ENCODE assay signal across 8 cellular contexts in genomic region chr19:40604647-40605200, GRCh38. TPM values are rescaled to one million over a fixed set of nuclear protein-coding genes. Genes with fewer than 3 reads are reported as not detected.
DNase-seq lines count a peak whose midpoint lies in the region; ATAC-seq and TF ChIP-seq lines count a peak whose summit lies in the region.

No MANE protein-coding gene starts in this region.

- TF ChIP-seq CTCF in left lung (IDR thresholded peaks at IDR 0.05) (no peak), tibial artery (IDR thresholded peaks at IDR 0.05) (no peak)

- H3K27ac ChIP-seq in left lung (peak overlapping the region; percentile 65 to 77), tibial artery (peak overlapping the region; percentile 86 to 90), caudate nucleus (ENCODE audit: low read depth, low read length) (no peak overlapping the region)

- H3K36me3 ChIP-seq in left lung: no peaks in the 10 kb centered on the region
- H3K36me3 ChIP-seq in tibial artery: no peaks in the 10 kb centered on the region

- H3K36me3 Mint-ChIP-seq in activated T-cell treated with anti-CD3 and anti-CD28 coated beads, Interleukin-2, amount 50 U/mL, for 72 hours (ENCODE audit: insufficient read depth in 2 of 2): no peaks in the 10 kb centered on the region

- peaks cover 78% of the 10 kb centered on the region for H3K4me1 Mint-ChIP-seq in activated T-cell treated with anti-CD3 and anti-CD28 coated beads, Interleukin-2, amount 50 U/mL, for 72 hours (ENCODE audit: low read depth)

- peak overlapping the region; percentile 89 to 97 for H3K4me3 Mint-ChIP-seq in activated T-cell treated with anti-CD3 and anti-CD28 coated beads, Interleukin-2, amount 50 U/mL, for 72 hours

- no peaks in the 10 kb centered on the region for H3K9me3 Mint-ChIP-seq in activated T-cell treated with anti-CD3 and anti-CD28 coated beads, Interleukin-2, amount 50 U/mL, for 72 hours

- H3K27ac Mint-ChIP-seq in activated T-cell treated with anti-CD3 and anti-CD28 coated beads, Interleukin-2, amount 50 U/mL, for 72 hours: no peak overlapping the region

- peak in 1 of 2 donors; percentile 0 for ATAC-seq in activated T-cell treated with anti-CD3 and anti-CD28 coated beads, Interleukin-2, amount 50 U/mL, for 72 hours (replicated peaks in 1 of 2)
- no peak for ATAC-seq in left lung

- H3K9me3 ChIP-seq in left lung (no peaks in the 10 kb centered on the region), tibial artery (no peaks in the 10 kb centered on the region)

- H3K4me3 ChIP-seq in left lung (peak overlapping the region; percentile 15 to 45), tibial artery (peak overlapping the region; percentile 67 to 87)

- peak; percentile 66 for DNase-seq in activated CD8-positive, alpha-beta memory T cell treated with anti-CD3 and anti-CD28 coated beads for 24 hours
- DNase-seq in activated CD8-positive, alpha-beta memory T cell treated with anti-CD3 and anti-CD28 coated beads, Interleukin-2, amount 50 U/mL, for 4 hours: no peak
- no peak for DNase-seq in activated T-cell treated with anti-CD3 and anti-CD28 coated beads, Interleukin-2, amount 50 U/mL, for 72 hours
- DNase-seq in left lung (no peak), tibial artery (peak in 1 of 2 donors; percentile 76), caudate nucleus (lab: John Stamatoyannopoulos, UW) (no peak), activated gamma-delta T cell treated with Interleukin-2 at 50 U/mL for 16 hours (no peak), A172 (ENCODE audit: low spot score) (no peak)

- peaks cover 25% of the 10 kb centered on the region for H3K27me3 Mint-ChIP-seq in activated T-cell treated with anti-CD3 and anti-CD28 coated beads, Interleukin-2, amount 50 U/mL, for 72 hours (ENCODE audit: low read depth)

- intact Hi-C loops in left lung (cut with DNase I): no loop called here
- intact Hi-C loops in tibial artery (cut with DNase I; ENCODE audit: low total_unique reads): no loop called here

- peaks cover 40 to 71% of the 10 kb centered on the region in 2 donors for H3K4me1 ChIP-seq in left lung
- H3K4me1 ChIP-seq in tibial artery: peaks cover 0 to 70% (median 57%) of the 10 kb centered on the region in 4 donors

- H3K27me3 ChIP-seq in left lung (peaks cover 9 to 100% of the 10 kb centered on the region in 2 donors), tibial artery (no peaks in the 10 kb centered on the region)

RNA-seq across cellular contexts. Expression of gene LTBP4, which starts 3.6 kb away (rescaled TPM):
- total RNA-seq in activated T-cell treated with anti-CD3 and anti-CD28 coated beads, Interleukin-2, amount 50 U/mL, for 72 hours: 100 to 1,000 TPM; 164 to 195 TPM
- total RNA-seq in left lung: 100 to 1,000 TPM; 151 to 181 TPM
- total RNA-seq in A172 (2014; rRNA removed; shearing (Covaris generic)): 10.8 and 13.9 TPM in 2 replicates

RNA-seq across cellular contexts. Expression of gene SHKBP1, which starts 28.1 kb away (rescaled TPM):
- total RNA-seq in activated T-cell treated with anti-CD3 and anti-CD28 coated beads, Interleukin-2, amount 50 U/mL, for 72 hours: 100 to 1,000 TPM; 145 to 152 TPM
- total RNA-seq in left lung: 100 to 1,000 TPM in 1 of 2 donors, 10 to 100 TPM in 1; 73.9 to 122 TPM
- 43.8 and 70.2 TPM in 2 replicates for total RNA-seq in A172 (2014; rRNA removed; shearing (Covaris generic))

Comparison
In these comparisons a context has a peak if more than half of its experiments do, and no peak if none do; other contexts are left out.
1. RNA of gene LTBP4, which starts 3.6 kb away (total RNA-seq): 164 to 195 TPM in activated T-cell treated with anti-CD3 and anti-CD28 coated beads, Interleukin-2, amount 50 U/mL, for 72 hours and 151 to 181 TPM in left lung; 10.8 to 13.9 TPM in A172; every median in the first group is over 10 times any median in the second.